Comparison of ENCODE assay signal across 8 cellular contexts in the genomic region with DNA sequence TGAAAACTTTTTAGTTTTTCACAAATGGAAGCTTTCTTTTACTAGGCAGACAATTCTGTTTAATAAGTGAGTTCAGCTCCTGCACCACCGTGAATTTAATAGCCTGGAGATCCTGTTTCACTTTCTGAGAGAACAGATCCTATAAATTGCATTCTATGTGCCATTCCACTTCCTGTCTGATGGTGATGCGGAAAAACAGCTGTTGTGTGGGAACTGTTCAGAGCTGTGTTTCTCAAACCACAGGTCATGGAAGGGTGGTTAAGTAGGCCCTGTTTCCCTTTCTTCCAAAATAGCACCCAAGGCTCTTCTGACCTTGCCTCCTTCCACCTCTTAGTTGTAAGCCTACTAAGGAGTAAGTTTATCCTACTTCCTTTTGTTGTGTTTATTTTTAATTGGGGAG.
DNase-seq lines count a peak whose midpoint lies in the region; ATAC-seq and TF ChIP-seq lines count a peak whose summit lies in the region.

No MANE protein-coding gene starts in this region.

- H3K4me1 ChIP-seq in psoas muscle, result peaks cover 35% of the 10 kb centered on the region
- H3K4me1 ChIP-seq in naive thymus-derived CD4-positive, alpha-beta T cell (ENCODE audit: control insufficient read depth in 2 of 2, insufficient read depth in 2 of 2, low read length in 2 of 2), result no peaks in the 10 kb centered on the region

- TF ChIP-seq CTCF in psoas muscle (IDR thresholded peaks at IDR 0.05), result no peak

- peak overlapping the region; percentile 79 for H3K27ac ChIP-seq in psoas muscle
- no peak overlapping the region for H3K27ac ChIP-seq in naive thymus-derived CD4-positive, alpha-beta T cell (ENCODE audit: low read depth, low read length)

- H3K27me3 Mint-ChIP-seq in naive thymus-derived CD4-positive, alpha-beta T cell, result no peaks in the 10 kb centered on the region

- no peaks in the 10 kb centered on the region for H3K36me3 ChIP-seq in psoas muscle (ENCODE audit: insufficient read depth in 1 of 2, low read depth in 1 of 2)
- H3K36me3 ChIP-seq in naive thymus-derived CD4-positive, alpha-beta T cell (ENCODE audit: control insufficient read depth in 2 of 3, insufficient read depth in 3 of 3, low read length in 3 of 3), result no peaks in the 10 kb centered on the region

- intact Hi-C loops in psoas muscle (cut with DNase I), result loop anchor here (5.0 to 10.0 kb wide), 8 partner anchors 142 to 1225 kb away; partner anchors contain the start of gene CSTF2T (in 1 of the 2)
- intact Hi-C loops in naive thymus-derived CD4-positive, alpha-beta T cell (cut with micrococcal nuclease), result loop anchor here (5.0 to 10.0 kb wide), 2 partner anchors 262 to 1155 kb away; no protein-coding TSS in a partner anchor

- no peaks in the 10 kb centered on the region for H3K36me3 Mint-ChIP-seq in naive thymus-derived CD4-positive, alpha-beta T cell

- no peak overlapping the region for H3K4me3 Mint-ChIP-seq in naive thymus-derived CD4-positive, alpha-beta T cell

- H3K9me3 Mint-ChIP-seq in naive thymus-derived CD4-positive, alpha-beta T cell, result no peaks in the 10 kb centered on the region

- POLR2A ChIA-PET in naive thymus-derived CD4-positive, alpha-beta T cell (lab: Charles Lee), result no interaction called here

- no peaks in the 10 kb centered on the region for H3K9me3 ChIP-seq in psoas muscle
- no peaks in the 10 kb centered on the region for H3K9me3 ChIP-seq in naive thymus-derived CD4-positive, alpha-beta T cell (ENCODE audit: control insufficient read depth in 2 of 3, low read length in 3 of 3)

- CTCF ChIA-PET in naive thymus-derived CD4-positive, alpha-beta T cell (lab: Charles Lee), result interaction anchor here (1.0 kb wide), 1 partner anchor 828 kb away, joined by 5 read pairs; no protein-coding TSS in a partner anchor

- no peaks in the 10 kb centered on the region for H3K27me3 ChIP-seq in psoas muscle (ENCODE audit: insufficient read depth in 3 of 3, low read length in 2 of 3)
- no peaks in the 10 kb centered on the region for H3K27me3 ChIP-seq in naive thymus-derived CD4-positive, alpha-beta T cell (ENCODE audit: control insufficient read depth in 2 of 2, insufficient read depth in 2 of 2, low read length in 2 of 2)

- ATAC-seq in GM21367 (IDR thresholded peaks at IDR 0.05; ENCODE audit: unreplicated experiment) (peak; percentile 71), HG03520 (IDR thresholded peaks at IDR 0.05; ENCODE audit: unreplicated experiment) (peak; percentile 65), psoas muscle (peak; percentile 79 to 88 (median 86))
- no peak for ATAC-seq in naive thymus-derived CD4-positive, alpha-beta T cell

- 5 to 19% (median 16%) methylated on average over 2 of the region's 2 CpGs for WGBS in psoas muscle, 3 donors

- no peaks in the 10 kb centered on the region for H3K4me1 Mint-ChIP-seq in naive thymus-derived CD4-positive, alpha-beta T cell

- peak; percentile 28 for DNase-seq in COLO829 (ENCODE audit: low spot score)
- peak; percentile 80 for DNase-seq in brain pericyte (ENCODE audit: low read depth, low spot score)
- DNase-seq in psoas muscle, result no peak
- DNase-seq in NCI-H1105 (lab: John Stamatoyannopoulos, UW), result no peak
- no peak for DNase-seq in naive thymus-derived CD4-positive, alpha-beta T cell
- no peak for DNase-seq in NCI-H187 treated with DMSO at 0.1 percent for 48 hours (lab: John Stamatoyannopoulos, UW)

- no peak overlapping the region for H3K4me3 ChIP-seq in psoas muscle
- no peak overlapping the region for H3K4me3 ChIP-seq in naive thymus-derived CD4-positive, alpha-beta T cell (ENCODE audit: low read length)

- no peak overlapping the region for H3K27ac Mint-ChIP-seq in naive thymus-derived CD4-positive, alpha-beta T cell

Comparison
In these comparisons a context has a peak if more than half of its experiments do, and no peak if none do; other contexts are left out.
1. DNase-seq: peak in COLO829 (single experiment) and brain pericyte (single experiment); none in psoas muscle (0 of 2), NCI-H1105 (single experiment), naive thymus-derived CD4-positive, alpha-beta T cell (0 of 9) and NCI-H187 treated with DMSO at 0.1 percent for 48 hours (single experiment).